In the genomic region with DNA sequence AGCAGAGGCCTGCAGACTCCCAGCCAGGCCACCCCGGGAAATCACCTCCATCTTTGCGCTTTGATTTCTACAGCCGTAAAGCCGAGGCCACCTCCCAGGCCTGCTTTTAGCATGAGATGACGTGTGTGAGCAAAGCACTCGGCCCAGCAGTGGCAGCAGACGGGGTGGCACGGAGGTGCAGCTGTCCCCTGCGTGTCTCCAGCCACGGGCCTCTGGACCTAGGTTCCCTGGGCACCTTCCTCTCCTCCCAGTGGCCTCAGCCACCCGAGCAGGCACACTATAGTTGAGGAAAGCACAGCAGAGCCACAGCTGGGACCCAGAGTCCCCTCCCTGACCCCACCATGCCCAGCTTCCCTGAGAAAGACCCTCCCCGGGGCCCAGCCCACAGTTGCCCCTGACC, we compare ENCODE assay signal across 1 cellular context.
TF ChIP-seq lines count a peak whose summit lies in the region.

No MANE protein-coding gene starts in this region.

TF ChIP-seq in H1, 55 proteins besides CTCF, POLR2A, EP300 and RAD21:
- TF ChIP-seq YY1 (IDR thresholded peaks at IDR 0.05; ENCODE audit: low read depth, low read length): no peak
- TF ChIP-seq BCL11A (IDR thresholded peaks at IDR 0.05; ENCODE audit: low read depth in 2 of 2, low read length in 2 of 2): no peak
- no peak for TF ChIP-seq EZH2 (IDR thresholded peaks at IDR 0.05; ENCODE audit: low read depth, low read length, severe bottlenecking)
- no peak for TF ChIP-seq SAP30 (IDR thresholded peaks at IDR 0.05; ENCODE audit: insufficient read depth, insufficient replicate concordance, low read length)
- no peak for TF ChIP-seq CEBPB (IDR thresholded peaks at IDR 0.05; ENCODE audit: low read depth, low read length)
- TF ChIP-seq ASH2L (IDR thresholded peaks at IDR 0.05; ENCODE audit: low read length): no peak
- TF ChIP-seq SUZ12 (IDR thresholded peaks at IDR 0.05; ENCODE audit: low read length): no peak
- no peak for TF ChIP-seq JUN (IDR thresholded peaks at IDR 0.05; ENCODE audit: low read depth, low read length)
- TF ChIP-seq, protein P1, sequence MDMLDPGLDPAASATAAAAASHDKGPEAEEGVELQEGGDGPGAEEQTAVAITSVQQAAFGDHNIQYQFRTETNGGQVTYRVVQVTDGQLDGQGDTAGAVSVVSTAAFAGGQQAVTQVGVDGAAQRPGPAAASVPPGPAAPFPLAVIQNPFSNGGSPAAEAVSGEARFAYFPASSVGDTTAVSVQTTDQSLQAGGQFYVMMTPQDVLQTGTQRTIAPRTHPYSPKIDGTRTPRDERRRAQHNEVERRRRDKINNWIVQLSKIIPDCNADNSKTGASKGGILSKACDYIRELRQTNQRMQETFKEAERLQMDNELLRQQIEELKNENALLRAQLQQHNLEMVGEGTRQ (IDR thresholded peaks at IDR 0.05; ENCODE audit: low read length): no peak
- no peak for TF ChIP-seq MAFK (IDR thresholded peaks at IDR 0.05; ENCODE audit: low read depth, low read length)
- TF ChIP-seq CHD1 (IDR thresholded peaks at IDR 0.05; ENCODE audit: low read depth, low read length): no peak
- TF ChIP-seq POU5F1 (IDR thresholded peaks at IDR 0.05; ENCODE audit: low read depth, low read length): no peak
- TF ChIP-seq, protein P2, sequence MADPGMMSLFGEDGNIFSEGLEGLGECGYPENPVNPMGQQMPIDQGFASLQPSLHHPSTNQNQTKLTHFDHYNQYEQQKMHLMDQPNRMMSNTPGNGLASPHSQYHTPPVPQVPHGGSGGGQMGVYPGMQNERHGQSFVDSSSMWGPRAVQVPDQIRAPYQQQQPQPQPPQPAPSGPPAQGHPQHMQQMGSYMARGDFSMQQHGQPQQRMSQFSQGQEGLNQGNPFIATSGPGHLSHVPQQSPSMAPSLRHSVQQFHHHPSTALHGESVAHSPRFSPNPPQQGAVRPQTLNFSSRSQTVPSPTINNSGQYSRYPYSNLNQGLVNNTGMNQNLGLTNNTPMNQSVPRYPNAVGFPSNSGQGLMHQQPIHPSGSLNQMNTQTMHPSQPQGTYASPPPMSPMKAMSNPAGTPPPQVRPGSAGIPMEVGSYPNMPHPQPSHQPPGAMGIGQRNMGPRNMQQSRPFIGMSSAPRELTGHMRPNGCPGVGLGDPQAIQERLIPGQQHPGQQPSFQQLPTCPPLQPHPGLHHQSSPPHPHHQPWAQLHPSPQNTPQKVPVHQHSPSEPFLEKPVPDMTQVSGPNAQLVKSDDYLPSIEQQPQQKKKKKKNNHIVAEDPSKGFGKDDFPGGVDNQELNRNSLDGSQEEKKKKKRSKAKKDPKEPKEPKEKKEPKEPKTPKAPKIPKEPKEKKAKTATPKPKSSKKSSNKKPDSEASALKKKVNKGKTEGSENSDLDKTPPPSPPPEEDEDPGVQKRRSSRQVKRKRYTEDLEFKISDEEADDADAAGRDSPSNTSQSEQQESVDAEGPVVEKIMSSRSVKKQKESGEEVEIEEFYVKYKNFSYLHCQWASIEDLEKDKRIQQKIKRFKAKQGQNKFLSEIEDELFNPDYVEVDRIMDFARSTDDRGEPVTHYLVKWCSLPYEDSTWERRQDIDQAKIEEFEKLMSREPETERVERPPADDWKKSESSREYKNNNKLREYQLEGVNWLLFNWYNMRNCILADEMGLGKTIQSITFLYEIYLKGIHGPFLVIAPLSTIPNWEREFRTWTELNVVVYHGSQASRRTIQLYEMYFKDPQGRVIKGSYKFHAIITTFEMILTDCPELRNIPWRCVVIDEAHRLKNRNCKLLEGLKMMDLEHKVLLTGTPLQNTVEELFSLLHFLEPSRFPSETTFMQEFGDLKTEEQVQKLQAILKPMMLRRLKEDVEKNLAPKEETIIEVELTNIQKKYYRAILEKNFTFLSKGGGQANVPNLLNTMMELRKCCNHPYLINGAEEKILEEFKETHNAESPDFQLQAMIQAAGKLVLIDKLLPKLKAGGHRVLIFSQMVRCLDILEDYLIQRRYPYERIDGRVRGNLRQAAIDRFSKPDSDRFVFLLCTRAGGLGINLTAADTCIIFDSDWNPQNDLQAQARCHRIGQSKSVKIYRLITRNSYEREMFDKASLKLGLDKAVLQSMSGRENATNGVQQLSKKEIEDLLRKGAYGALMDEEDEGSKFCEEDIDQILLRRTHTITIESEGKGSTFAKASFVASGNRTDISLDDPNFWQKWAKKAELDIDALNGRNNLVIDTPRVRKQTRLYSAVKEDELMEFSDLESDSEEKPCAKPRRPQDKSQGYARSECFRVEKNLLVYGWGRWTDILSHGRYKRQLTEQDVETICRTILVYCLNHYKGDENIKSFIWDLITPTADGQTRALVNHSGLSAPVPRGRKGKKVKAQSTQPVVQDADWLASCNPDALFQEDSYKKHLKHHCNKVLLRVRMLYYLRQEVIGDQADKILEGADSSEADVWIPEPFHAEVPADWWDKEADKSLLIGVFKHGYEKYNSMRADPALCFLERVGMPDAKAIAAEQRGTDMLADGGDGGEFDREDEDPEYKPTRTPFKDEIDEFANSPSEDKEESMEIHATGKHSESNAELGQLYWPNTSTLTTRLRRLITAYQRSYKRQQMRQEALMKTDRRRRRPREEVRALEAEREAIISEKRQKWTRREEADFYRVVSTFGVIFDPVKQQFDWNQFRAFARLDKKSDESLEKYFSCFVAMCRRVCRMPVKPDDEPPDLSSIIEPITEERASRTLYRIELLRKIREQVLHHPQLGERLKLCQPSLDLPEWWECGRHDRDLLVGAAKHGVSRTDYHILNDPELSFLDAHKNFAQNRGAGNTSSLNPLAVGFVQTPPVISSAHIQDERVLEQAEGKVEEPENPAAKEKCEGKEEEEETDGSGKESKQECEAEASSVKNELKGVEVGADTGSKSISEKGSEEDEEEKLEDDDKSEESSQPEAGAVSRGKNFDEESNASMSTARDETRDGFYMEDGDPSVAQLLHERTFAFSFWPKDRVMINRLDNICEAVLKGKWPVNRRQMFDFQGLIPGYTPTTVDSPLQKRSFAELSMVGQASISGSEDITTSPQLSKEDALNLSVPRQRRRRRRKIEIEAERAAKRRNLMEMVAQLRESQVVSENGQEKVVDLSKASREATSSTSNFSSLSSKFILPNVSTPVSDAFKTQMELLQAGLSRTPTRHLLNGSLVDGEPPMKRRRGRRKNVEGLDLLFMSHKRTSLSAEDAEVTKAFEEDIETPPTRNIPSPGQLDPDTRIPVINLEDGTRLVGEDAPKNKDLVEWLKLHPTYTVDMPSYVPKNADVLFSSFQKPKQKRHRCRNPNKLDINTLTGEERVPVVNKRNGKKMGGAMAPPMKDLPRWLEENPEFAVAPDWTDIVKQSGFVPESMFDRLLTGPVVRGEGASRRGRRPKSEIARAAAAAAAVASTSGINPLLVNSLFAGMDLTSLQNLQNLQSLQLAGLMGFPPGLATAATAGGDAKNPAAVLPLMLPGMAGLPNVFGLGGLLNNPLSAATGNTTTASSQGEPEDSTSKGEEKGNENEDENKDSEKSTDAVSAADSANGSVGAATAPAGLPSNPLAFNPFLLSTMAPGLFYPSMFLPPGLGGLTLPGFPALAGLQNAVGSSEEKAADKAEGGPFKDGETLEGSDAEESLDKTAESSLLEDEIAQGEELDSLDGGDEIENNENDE (IDR thresholded peaks at IDR 0.05; ENCODE audit: insufficient replicate concordance, low read length): no peak
- no peak for TF ChIP-seq TBP (IDR thresholded peaks at IDR 0.05; ENCODE audit: low read depth, low read length)
- TF ChIP-seq, protein P3, sequence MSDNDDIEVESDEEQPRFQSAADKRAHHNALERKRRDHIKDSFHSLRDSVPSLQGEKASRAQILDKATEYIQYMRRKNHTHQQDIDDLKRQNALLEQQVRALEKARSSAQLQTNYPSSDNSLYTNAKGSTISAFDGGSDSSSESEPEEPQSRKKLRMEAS (IDR thresholded peaks at IDR 0.05): no peak
- TF ChIP-seq BACH1 (IDR thresholded peaks at IDR 0.05; ENCODE audit: low read length): no peak
- no peak for TF ChIP-seq CREB1 (IDR thresholded peaks at IDR 0.05)
TF ChIP-seq in H1: peak in this region for 0.
